ENCODE assay signal across 1 cellular context in the genomic region with DNA sequence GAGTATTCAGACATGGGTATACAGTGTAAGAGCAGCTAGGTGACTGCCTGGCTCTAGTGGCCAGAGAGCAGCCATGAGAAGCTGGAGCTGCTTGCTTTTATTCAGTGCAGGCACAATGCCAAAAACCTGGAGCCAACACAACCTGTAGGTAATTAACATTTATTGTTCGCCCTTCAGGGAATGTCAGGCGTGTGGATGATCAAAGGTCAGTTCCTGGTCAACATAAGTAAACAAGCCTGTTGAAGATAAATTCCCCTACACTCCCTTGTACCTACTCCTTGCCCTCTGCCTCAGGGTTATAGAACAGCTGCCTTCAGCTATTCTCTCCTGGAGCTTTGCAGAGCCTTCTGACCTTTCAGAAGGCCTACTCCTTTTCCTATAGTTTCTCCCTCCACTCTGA.
A peak's percentile ranks its signal among the peaks of the same experiment; 100 is the strongest.
TF ChIP-seq lines count a peak whose summit lies in the region.
"Not testable (repeated sequence)": the region's sequence is repeated elsewhere in the genome, so short reads cannot be mapped to it uniquely, and the experiment has no call there.

No MANE protein-coding gene starts in this region.

TF ChIP-seq in HepG2, 621 proteins besides CTCF, POLR2A, EP300 and RAD21 (continued from another document):
- peak; percentile 55; the same call in 1 of the 2 replicates for TF ChIP-seq ARID5B (CRISPR knock-in tag; IDR thresholded peaks at IDR 0.05)
- 0 out of 2 replicates have a peak, but pooled peaks have one; percentile 25 for TF ChIP-seq NR2F6 (IDR thresholded peaks at IDR 0.05)
- TF ChIP-seq NR2F6 (CRISPR knock-in tag; IDR thresholded peaks at IDR 0.05): not testable (repeated sequence)
- TF ChIP-seq BCL6 (CRISPR knock-in tag; IDR thresholded peaks at IDR 0.05): peak; percentile 46; the same call in 1 of the 2 replicates
- TF ChIP-seq RARA (CRISPR knock-in tag; IDR thresholded peaks at IDR 0.05): peak; percentile 43; the same call in 1 of the 2 replicates
- peak; percentile 80; the same call in 1 of the 2 replicates for TF ChIP-seq ZNF614 (CRISPR knock-in tag; IDR thresholded peaks at IDR 0.05; ENCODE audit: borderline replicate concordance)
- peak; percentile 19 to 49; a peak in 1 of 4 replicates for TF ChIP-seq NR2F1 (CRISPR knock-in tag; IDR thresholded peaks at IDR 0.05)
